Comparison of ENCODE assay signal across 1 cellular context in genomic region chr15:89755701-89756100, GRCh38.
TF ChIP-seq lines count a peak whose summit lies in the region.

No MANE protein-coding gene starts in this region.

TF ChIP-seq in HepG2, 621 proteins besides CTCF, POLR2A, EP300 and RAD21:
- peak; percentile 21; the same call in 1 of the 2 replicates for TF ChIP-seq ZNF770 (CRISPR knock-in tag; IDR thresholded peaks at IDR 0.05)
- no peak for TF ChIP-seq ZFYVE20 (CRISPR knock-in tag; IDR thresholded peaks at IDR 0.05; ENCODE audit: borderline replicate concordance, low read depth)
- 0 out of 2 replicates have a peak, but pooled peaks have one; percentile 21 for TF ChIP-seq ZNF263 (CRISPR knock-in tag; IDR thresholded peaks at IDR 0.05)
